ENCODE assay signal across 14 cellular contexts in genomic region chr14:93133476-93133875, GRCh38. TPM values are rescaled to one million over a fixed set of nuclear protein-coding genes. Genes with fewer than 3 reads are reported as not detected.
DNase-seq lines count a peak whose midpoint lies in the region; ATAC-seq, FAIRE-seq and TF ChIP-seq lines count a peak whose summit lies in the region.
"Had no signal": no experiment of that assay in that cellular context is flagged by ENCODE, and none has a peak within 500 bp of the region (broad histone marks: within the 10 kb centered on the region; RNA-seq: fewer than 3 reads in every experiment).

No MANE protein-coding gene starts in this region.

- no peak overlapping the region for H3K4me3 Mint-ChIP-seq in activated naive CD8-positive, alpha-beta T cell treated with anti-CD3 and anti-CD28 coated beads for 36 hours

- H3K9me3 ChIP-seq in MG63: no peaks in the 10 kb centered on the region
- H3K9me3 ChIP-seq in left lung: no peaks in the 10 kb centered on the region
- no peaks in the 10 kb centered on the region for H3K9me3 ChIP-seq in HAP-1
- H3K9me3 ChIP-seq: heart right ventricle had no signal

- no peak overlapping the region for H3K4me3 ChIP-seq in MG63
- H3K4me3 ChIP-seq in bronchial epithelial cell (ENCODE audit: low read depth, low read length): no peak overlapping the region
- H3K4me3 ChIP-seq in left lung: no peak overlapping the region
- no peak overlapping the region for H3K4me3 ChIP-seq in HAP-1
- H3K4me3 ChIP-seq: heart right ventricle had no signal

- no peaks in the 10 kb centered on the region for H3K27me3 Mint-ChIP-seq in activated naive CD8-positive, alpha-beta T cell treated with anti-CD3 and anti-CD28 coated beads for 36 hours

- H3K27ac Mint-ChIP-seq in activated naive CD8-positive, alpha-beta T cell treated with anti-CD3 and anti-CD28 coated beads for 36 hours: no peak overlapping the region

- intact Hi-C loops in left lung (cut with DNase I): no loop called here

- no peaks in the 10 kb centered on the region for H3K4me1 Mint-ChIP-seq in activated naive CD8-positive, alpha-beta T cell treated with anti-CD3 and anti-CD28 coated beads for 36 hours

- ATAC-seq in left lung (peak; percentile 41), HG03460 (IDR thresholded peaks at IDR 0.05; ENCODE audit: unreplicated experiment) (no peak)
- ATAC-seq: heart right ventricle had no signal

- no peaks in the 10 kb centered on the region for H3K9me3 Mint-ChIP-seq in activated naive CD8-positive, alpha-beta T cell treated with anti-CD3 and anti-CD28 coated beads for 36 hours

- H3K27ac ChIP-seq in left lung: peak overlapping the region in 1 of 2 donors; percentile 71

- in situ Hi-C loops in HAP-1 (cut with MboI; ENCODE audit: low sequenced_read_pairs): no loop called here

- H3K27me3 ChIP-seq in MG63 (no peaks in the 10 kb centered on the region), bronchial epithelial cell (ENCODE audit: control insufficient read depth, insufficient read depth, low read length) (peaks cover 2% of the 10 kb centered on the region), left lung (no peaks in the 10 kb centered on the region), HAP-1 (ENCODE audit: low read depth) (no peaks in the 10 kb centered on the region)
- H3K27me3 ChIP-seq: heart right ventricle had no signal

- no peaks in the 10 kb centered on the region for H3K36me3 Mint-ChIP-seq in activated naive CD8-positive, alpha-beta T cell treated with anti-CD3 and anti-CD28 coated beads for 36 hours

- TF ChIP-seq CTCF in AG09319 (IDR thresholded peaks at IDR 0.05; ENCODE audit: low read depth, low read length): no peak
- no peak for TF ChIP-seq CTCF in bronchial epithelial cell (IDR thresholded peaks at IDR 0.05; ENCODE audit: insufficient read depth, low read length, severe bottlenecking)
- TF ChIP-seq CTCF in left lung (IDR thresholded peaks at IDR 0.05): no peak

- H3K4me1 ChIP-seq in left lung: peaks cover 0 to 37% of the 10 kb centered on the region in 2 donors
- H3K4me1 ChIP-seq in HAP-1: no peaks in the 10 kb centered on the region

- DNase-seq in AG09319 (ENCODE audit: extremely low read depth, low read depth): peak; percentile 89
- DNase-seq in MG63: peak; percentile 52
- peak; percentile 80 for DNase-seq in bronchial epithelial cell (ENCODE audit: low read depth)
- peak in 1 of 2 donors; percentile 39 for DNase-seq in left lung
- no peak for DNase-seq in activated naive CD8-positive, alpha-beta T cell treated with anti-CD3 and anti-CD28 coated beads for 36 hours
- no peak for DNase-seq in NCI-H748 (lab: John Stamatoyannopoulos, UW; ENCODE audit: unreplicated experiment)
- no peak for DNase-seq in HAP-1 (ENCODE audit: low spot score in 2 of 2)
- DNase-seq: C1 segment of cervical spinal cord, heart right ventricle, KG1, NCI-H2171, nucleus accumbens had no signal

- no peak for FAIRE-seq in bronchial epithelial cell (lab: Jason Lieb, UNC)
- FAIRE-seq: RCC 7860 had no signal

- no peaks in the 10 kb centered on the region for H3K36me3 ChIP-seq in MG63
- no peaks in the 10 kb centered on the region for H3K36me3 ChIP-seq in bronchial epithelial cell (ENCODE audit: control insufficient read depth, insufficient read depth, low read length)
- H3K36me3 ChIP-seq in left lung: no peaks in the 10 kb centered on the region
- no peaks in the 10 kb centered on the region for H3K36me3 ChIP-seq in HAP-1 (replicated peaks)
- H3K36me3 ChIP-seq: heart right ventricle had no signal

RNA-seq across cellular contexts. Expression of gene ITPK1, which starts 17.8 kb away (rescaled TPM):
- 37.7 and 39.9 TPM in 2 replicates for total RNA-seq in MG63 (2014; rRNA removed; shearing (Covaris generic); ENCODE audit: low replicate concordance)
- total RNA-seq in bronchial epithelial cell: 24.7 and 39.8 TPM in 2 replicates
- total RNA-seq in left lung: 100 to 1,000 TPM in 1 of 2 donors, 10 to 100 TPM in 1; 65.6 to 108 TPM
- 10 to 100 TPM; 87.0 to 87.4 TPM for total RNA-seq in activated naive CD8-positive, alpha-beta T cell treated with anti-CD3 and anti-CD28 coated beads for 36 hours

RNA-seq across cellular contexts. Expression of gene MOAP1, which starts 51.2 kb away (rescaled TPM):
- total RNA-seq in MG63 (2014; rRNA removed; shearing (Covaris generic); ENCODE audit: low replicate concordance): 8.5 and 13.3 TPM in 2 replicates
- total RNA-seq in bronchial epithelial cell (15.8 and 17.2 TPM in 2 replicates), left lung (10 to 100 TPM; 20.3 to 28.9 TPM)
- 10 to 100 TPM; 16.6 to 16.7 TPM for total RNA-seq in activated naive CD8-positive, alpha-beta T cell treated with anti-CD3 and anti-CD28 coated beads for 36 hours

RNA-seq across cellular contexts. Expression of gene LYSET, which starts 51.6 kb away (rescaled TPM):
- 4.4 and 7.0 TPM in 2 replicates for total RNA-seq in MG63 (2014; rRNA removed; shearing (Covaris generic); ENCODE audit: low replicate concordance)
- total RNA-seq in bronchial epithelial cell (11.3 and 14.7 TPM in 2 replicates), left lung (10 to 100 TPM; 29.1 to 42.7 TPM)
- 10 to 100 TPM; 14.3 to 14.5 TPM for total RNA-seq in activated naive CD8-positive, alpha-beta T cell treated with anti-CD3 and anti-CD28 coated beads for 36 hours

Comparison
In these comparisons a context has a peak if more than half of its experiments do, and no peak if none do; other contexts are left out.
1. DNase-seq: peak in AG09319 (single experiment), MG63 (single experiment) and bronchial epithelial cell (single experiment); none in activated naive CD8-positive, alpha-beta T cell treated with anti-CD3 and anti-CD28 coated beads for 36 hours (single experiment), NCI-H748 (single experiment) and HAP-1 (0 of 2).